In genomic region chr9:130366888-130367550, GRCh38 we compare ENCODE assay signal across 25 cellular contexts.
"Had no signal": no experiment of that assay in that cellular context is flagged by ENCODE, and none has a peak within 500 bp of the region (broad histone marks: within the 10 kb centered on the region; RNA-seq: fewer than 3 reads in every experiment).

No MANE protein-coding gene starts in this region.

- H3K4me3 Mint-ChIP-seq: dendritic cell treated with granulocyte-macrophage colony-stimulating factor and Interleukin-4, amounts not matched to agents 40 ng/mL and 50 ng/mL, for 4 days; effector memory CD8-positive, alpha-beta T cell; naive thymus-derived CD8-positive, alpha-beta T cell; stimulated activated effector memory CD8-positive, alpha-beta T cell treated with anti-CD3 and anti-CD28 coated beads, Interleukin-12 subunit alpha, Interleukin-12 subunit beta, amount 100 ng/mL, for 72 hours; stimulated activated naive CD8-positive, alpha-beta T cell treated with anti-CD3 and anti-CD28 coated beads, Interleukin-15, Interleukin-2, amounts not matched to agents 100 ng/mL and 50 ng/mL, for 24 hours had no signal

- H3K4me1 ChIP-seq: esophagus squamous epithelium, gastroesophageal sphincter, tibial artery, upper lobe of right lung, vagina had no signal

- H3K36me3 ChIP-seq: esophagus squamous epithelium, ovary, tibial artery, upper lobe of right lung, vagina had no signal

- H3K27me3 ChIP-seq: gastroesophageal sphincter, hepatocyte, ovary, upper lobe of right lung, vagina had no signal

- H3K4me3 ChIP-seq: esophagus squamous epithelium, gastroesophageal sphincter, hepatocyte, lung, ovary, smooth muscle cell, tibial artery, upper lobe of right lung, vagina had no signal

- H3K36me3 Mint-ChIP-seq: naive thymus-derived CD8-positive, alpha-beta T cell; stimulated activated effector memory CD8-positive, alpha-beta T cell treated with anti-CD3 and anti-CD28 coated beads, Interleukin-12 subunit alpha, Interleukin-12 subunit beta, amount 100 ng/mL, for 72 hours had no signal

- FAIRE-seq: colon, kidney had no signal

- H3K9me3 Mint-ChIP-seq: dendritic cell treated with granulocyte-macrophage colony-stimulating factor and Interleukin-4, amounts not matched to agents 40 ng/mL and 50 ng/mL, for 4 days; effector memory CD8-positive, alpha-beta T cell; stimulated activated effector memory CD8-positive, alpha-beta T cell treated with anti-CD3 and anti-CD28 coated beads, Interleukin-12 subunit alpha, Interleukin-12 subunit beta, amount 100 ng/mL, for 72 hours had no signal

- H2AFZ ChIP-seq: hepatocyte had no signal

- H3K79me2 ChIP-seq: hepatocyte had no signal

- ATAC-seq: effector memory CD8-positive, alpha-beta T cell; gastroesophageal sphincter; left colon; left ventricle myocardium superior; naive thymus-derived CD8-positive, alpha-beta T cell; right cardiac atrium; stimulated activated effector memory CD8-positive, alpha-beta T cell treated with anti-CD3 and anti-CD28 coated beads, Interleukin-12 subunit alpha, Interleukin-12 subunit beta, amount 100 ng/mL, for 72 hours; upper lobe of right lung had no signal

- H3K9me3 ChIP-seq: esophagus squamous epithelium, gastroesophageal sphincter, ovary, tibial artery, upper lobe of right lung, vagina had no signal

- H3K27ac ChIP-seq: esophagus squamous epithelium, gastroesophageal sphincter, hepatocyte, ovary, tibial artery, upper lobe of right lung, vagina had no signal

- H3K4me2 ChIP-seq: hepatocyte, smooth muscle cell had no signal

- H3K27ac Mint-ChIP-seq: dendritic cell treated with granulocyte-macrophage colony-stimulating factor and Interleukin-4, amounts not matched to agents 40 ng/mL and 50 ng/mL, for 4 days; stimulated activated effector memory CD8-positive, alpha-beta T cell treated with anti-CD3 and anti-CD28 coated beads, Interleukin-12 subunit alpha, Interleukin-12 subunit beta, amount 100 ng/mL, for 72 hours; stimulated activated naive CD8-positive, alpha-beta T cell treated with anti-CD3 and anti-CD28 coated beads, Interleukin-15, Interleukin-2, amounts not matched to agents 100 ng/mL and 50 ng/mL, for 24 hours had no signal

- DNase-seq: effector memory CD8-positive, alpha-beta T cell; esophagus squamous epithelium; foreskin fibroblast; head of caudate nucleus; kidney; left colon; left ventricle myocardium superior; mesenchymal stem cell; naive thymus-derived CD8-positive, alpha-beta T cell; nucleus accumbens; ovary; right cardiac atrium; stimulated activated CD4-positive, alpha-beta T cell treated with anti-CD3 and anti-CD28 coated beads, Interleukin-4, amount 100 ng/mL, for 1 hour; stimulated activated CD8-positive, alpha-beta memory T cell treated with anti-CD3 and anti-CD28 coated beads, Interleukin-4, amount 100 ng/mL, for 48 hours; tibial artery; upper lobe of right lung had no signal
